In the genomic region with DNA sequence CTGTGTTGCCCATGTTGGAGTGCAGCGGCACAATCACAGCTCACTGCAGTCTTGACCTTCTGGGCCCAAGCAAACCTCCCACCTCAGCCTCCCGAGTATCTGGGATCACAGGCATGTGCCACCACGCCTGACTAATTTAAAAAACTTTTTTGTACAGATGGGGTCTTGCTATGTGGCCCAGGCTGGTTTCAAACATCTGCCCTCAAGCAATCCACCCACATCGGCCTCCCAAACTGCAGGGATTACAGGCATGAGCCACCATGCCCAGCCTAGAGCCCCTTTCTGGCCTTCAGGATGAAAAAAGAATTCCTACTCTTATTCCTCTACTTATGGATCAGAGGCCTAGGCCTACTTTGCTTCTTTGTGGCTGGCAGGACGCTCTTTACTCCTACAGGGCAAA, we compare ENCODE assay signal across 15 cellular contexts. TPM values are rescaled to one million over a fixed set of nuclear protein-coding genes. Genes with fewer than 3 reads are reported as not detected.
A peak's percentile ranks its signal among the peaks of the same experiment; 100 is the strongest.
DNase-seq lines count a peak whose midpoint lies in the region; ATAC-seq and TF ChIP-seq lines count a peak whose summit lies in the region.
"Had no signal": no experiment of that assay in that cellular context is flagged by ENCODE, and none has a peak within 500 bp of the region (broad histone marks: within the 10 kb centered on the region; RNA-seq: fewer than 3 reads in every experiment).

No MANE protein-coding gene starts in this region.

- no peaks in the 10 kb centered on the region for H3K27me3 Mint-ChIP-seq in stimulated activated memory B cell treated with anti-CD40 and anti-IgM and Interleukin-4, amounts not matched to agents 10 μg/mL and 1 μg/mL and 100 μg/mL, for 72 hours
- H3K27me3 Mint-ChIP-seq in CD8-positive, alpha-beta T cell (ENCODE audit: low read depth) = no peaks in the 10 kb centered on the region
- H3K27me3 Mint-ChIP-seq: B cell; CD4-positive, alpha-beta T cell had no signal

- no peaks in the 10 kb centered on the region for H3K9me3 Mint-ChIP-seq in stimulated activated memory B cell treated with anti-CD40 and anti-IgM and Interleukin-4, amounts not matched to agents 10 μg/mL and 1 μg/mL and 100 μg/mL, for 72 hours
- H3K9me3 Mint-ChIP-seq in CD8-positive, alpha-beta T cell = no peaks in the 10 kb centered on the region
- H3K9me3 Mint-ChIP-seq: CD4-positive, alpha-beta T cell had no signal

- WGBS in hepatocyte (ENCODE audit: low lambda C conversion rate, missing lambda C conversion rate) = 86% methylated on average over 5 of the region's 5 CpGs
- WGBS in smooth muscle cell (ENCODE audit: low lambda C conversion rate) = 71% methylated on average over 5 of the region's 5 CpGs

- peaks cover 73% of the 10 kb centered on the region for H3K36me3 Mint-ChIP-seq in stimulated activated memory B cell treated with anti-CD40 and anti-IgM and Interleukin-4, amounts not matched to agents 10 μg/mL and 1 μg/mL and 100 μg/mL, for 72 hours
- H3K36me3 Mint-ChIP-seq in CD8-positive, alpha-beta T cell = peaks cover 71% of the 10 kb centered on the region

- H3K9me2 ChIP-seq in hepatocyte (replicated peaks; ENCODE audit: insufficient read depth) = no peaks in the 10 kb centered on the region

- TF ChIP-seq CTCF in hepatocyte (IDR thresholded peaks at IDR 0.05; ENCODE audit: poor library complexity) = no peak
- no peak for TF ChIP-seq CTCF in smooth muscle cell (IDR thresholded peaks at IDR 0.05; ENCODE audit: borderline replicate concordance, insufficient read depth, poor library complexity, severe bottlenecking)
- no peak for TF ChIP-seq CTCF in CD8-positive, alpha-beta T cell (IDR thresholded peaks at IDR 0.05)

- DNase-seq in HCEC 1CT = peak; percentile 7
- DNase-seq in adipocyte (ENCODE audit: low read depth) = no peak
- no peak for DNase-seq in hepatocyte (ENCODE audit: low spot score)
- no peak for DNase-seq in smooth muscle cell (lab: John Stamatoyannopoulos, UW; ENCODE audit: unreplicated experiment)
- no peak for DNase-seq in CD8-positive, alpha-beta T cell
- DNase-seq: CD4-positive, alpha-beta T cell; GF-D8; NCI-H1417; NCI-H1930; NCI-H2171; NCI-H774; SIG-M5 had no signal

- H3K4me2 ChIP-seq in hepatocyte = no peak overlapping the region
- H3K4me2 ChIP-seq in smooth muscle cell = peak overlapping the region; percentile 62

- H3K4me1 ChIP-seq in adipocyte (ENCODE audit: control insufficient read depth, insufficient read depth, low read length) (peaks cover 8% of the 10 kb centered on the region), hepatocyte (ENCODE audit: insufficient read depth) (peaks cover 5% of the 10 kb centered on the region), smooth muscle cell (ENCODE audit: low read depth) (peaks cover 6% of the 10 kb centered on the region)
- no peaks in the 10 kb centered on the region for H3K4me1 ChIP-seq in CD8-positive, alpha-beta T cell (ENCODE audit: insufficient read depth, low read length)

- H3K9me3 ChIP-seq in adipocyte (ENCODE audit: control insufficient read depth, low read length) (no peaks in the 10 kb centered on the region), hepatocyte (ENCODE audit: low read depth) (no peaks in the 10 kb centered on the region), smooth muscle cell (replicated peaks; ENCODE audit: low read depth) (no peaks in the 10 kb centered on the region)
- no peaks in the 10 kb centered on the region for H3K9me3 ChIP-seq in CD8-positive, alpha-beta T cell (ENCODE audit: low read length)

- H3K27ac ChIP-seq in hepatocyte (peak overlapping the region; percentile 30), smooth muscle cell (ENCODE audit: low read depth) (peak overlapping the region; percentile 77)
- no peak overlapping the region for H3K27ac ChIP-seq in CD8-positive, alpha-beta T cell (ENCODE audit: low read depth, low read length)

- CTCF ChIA-PET in CD8-positive, alpha-beta T cell (lab: Charles Lee) = no interaction called here

- H3K4me3 ChIP-seq in adipocyte (ENCODE audit: low read length) (no peak overlapping the region), hepatocyte (no peak overlapping the region), smooth muscle cell (no peak overlapping the region)
- no peak overlapping the region for H3K4me3 ChIP-seq in CD8-positive, alpha-beta T cell (ENCODE audit: low read depth, low read length)

- H4K20me1 ChIP-seq in hepatocyte (ENCODE audit: insufficient read depth, poor library complexity, severe bottlenecking) (no peaks in the 10 kb centered on the region), smooth muscle cell (ENCODE audit: low read depth) (peaks cover 17% of the 10 kb centered on the region)

- H3K4me3 Mint-ChIP-seq in stimulated activated memory B cell treated with anti-CD40 and anti-IgM and Interleukin-4, amounts not matched to agents 10 μg/mL and 1 μg/mL and 100 μg/mL, for 72 hours = no peak overlapping the region
- H3K4me3 Mint-ChIP-seq in CD8-positive, alpha-beta T cell = no peak overlapping the region
- H3K4me3 Mint-ChIP-seq: B cell; CD4-positive, alpha-beta T cell had no signal

- H3K9ac ChIP-seq in adipocyte (ENCODE audit: low read length) = peak overlapping the region; percentile 38
- H3K9ac ChIP-seq in smooth muscle cell (ENCODE audit: low read depth) = peak overlapping the region; percentile 31

- no peaks in the 10 kb centered on the region for H3K27me3 ChIP-seq in adipocyte (replicated peaks; ENCODE audit: control insufficient read depth, insufficient read depth, low read length)
- no peaks in the 10 kb centered on the region for H3K27me3 ChIP-seq in hepatocyte
- no peaks in the 10 kb centered on the region for H3K27me3 ChIP-seq in smooth muscle cell (ENCODE audit: low read depth)
- H3K27me3 ChIP-seq in CD8-positive, alpha-beta T cell (ENCODE audit: insufficient read depth, low read length) = no peaks in the 10 kb centered on the region

- peaks cover 64% of the 10 kb centered on the region for H3K36me3 ChIP-seq in adipocyte (ENCODE audit: control insufficient read depth, insufficient read depth, low read length, severe bottlenecking)
- H3K36me3 ChIP-seq in hepatocyte (replicated peaks; ENCODE audit: insufficient read depth, low read depth) = no peaks in the 10 kb centered on the region
- peaks cover 9% of the 10 kb centered on the region for H3K36me3 ChIP-seq in smooth muscle cell (ENCODE audit: low read depth)
- H3K36me3 ChIP-seq in CD8-positive, alpha-beta T cell (ENCODE audit: insufficient read depth, low read length) = peaks cover 19% of the 10 kb centered on the region

- no peaks in the 10 kb centered on the region for H3K79me2 ChIP-seq in hepatocyte
- H3K79me2 ChIP-seq in smooth muscle cell (ENCODE audit: low read depth) = no peaks in the 10 kb centered on the region

- no peak overlapping the region for H2AFZ ChIP-seq in hepatocyte
- no peak overlapping the region for H2AFZ ChIP-seq in smooth muscle cell (ENCODE audit: low read depth)

- no peak overlapping the region for H3K27ac Mint-ChIP-seq in stimulated activated memory B cell treated with anti-CD40 and anti-IgM and Interleukin-4, amounts not matched to agents 10 μg/mL and 1 μg/mL and 100 μg/mL, for 72 hours
- H3K27ac Mint-ChIP-seq in CD8-positive, alpha-beta T cell = no peak overlapping the region
- H3K27ac Mint-ChIP-seq: B cell; CD4-positive, alpha-beta T cell had no signal

- no peak for ATAC-seq in HG02623 (IDR thresholded peaks at IDR 0.05; ENCODE audit: unreplicated experiment)
- ATAC-seq in stimulated activated memory B cell treated with anti-CD40 and anti-IgM and Interleukin-4, amounts not matched to agents 10 μg/mL and 1 μg/mL and 100 μg/mL, for 72 hours = no peak
- ATAC-seq in CD8-positive, alpha-beta T cell = no peak

- POLR2A ChIA-PET in CD8-positive, alpha-beta T cell (lab: Charles Lee) = no interaction called here

- H3F3A ChIP-seq in smooth muscle cell (ENCODE audit: low read depth) = peaks cover 16% of the 10 kb centered on the region

- H3K4me1 Mint-ChIP-seq in stimulated activated memory B cell treated with anti-CD40 and anti-IgM and Interleukin-4, amounts not matched to agents 10 μg/mL and 1 μg/mL and 100 μg/mL, for 72 hours = no peaks in the 10 kb centered on the region
- no peaks in the 10 kb centered on the region for H3K4me1 Mint-ChIP-seq in CD8-positive, alpha-beta T cell (ENCODE audit: low read depth)
- H3K4me1 Mint-ChIP-seq: B cell had no signal

- intact Hi-C loops in CD8-positive, alpha-beta T cell (cut with DNase I, micrococcal nuclease) = no loop called here

RNA-seq across cellular contexts. Expression of a gene that starts 39.6 kb away (rescaled TPM):
- 22.1 and 26.8 TPM in 2 replicates for total RNA-seq in hepatocyte
- 15.6 and 16.2 TPM in 2 replicates for polyA plus RNA-seq in hepatocyte
- total RNA-seq in smooth muscle cell = 25.2 and 29.6 TPM in 2 replicates
- 31.5 and 33.6 TPM in 2 replicates for polyA plus RNA-seq in smooth muscle cell
- under 1 TPM; 0.22 to 0.69 TPM for total RNA-seq in CD8-positive, alpha-beta T cell

Comparison
In these comparisons a context has a peak if more than half of its experiments do, and no peak if none do; other contexts are left out.
1. RNA of a gene that starts 39.6 kb away (total RNA-seq): 25.2 to 29.6 TPM in smooth muscle cell and 22.1 to 26.8 TPM in hepatocyte; 0.22 to 0.69 TPM in CD8-positive, alpha-beta T cell; every median in the first group is over 10 times any median in the second.